Comparison of ENCODE assay signal across 17 cellular contexts in the genomic region with DNA sequence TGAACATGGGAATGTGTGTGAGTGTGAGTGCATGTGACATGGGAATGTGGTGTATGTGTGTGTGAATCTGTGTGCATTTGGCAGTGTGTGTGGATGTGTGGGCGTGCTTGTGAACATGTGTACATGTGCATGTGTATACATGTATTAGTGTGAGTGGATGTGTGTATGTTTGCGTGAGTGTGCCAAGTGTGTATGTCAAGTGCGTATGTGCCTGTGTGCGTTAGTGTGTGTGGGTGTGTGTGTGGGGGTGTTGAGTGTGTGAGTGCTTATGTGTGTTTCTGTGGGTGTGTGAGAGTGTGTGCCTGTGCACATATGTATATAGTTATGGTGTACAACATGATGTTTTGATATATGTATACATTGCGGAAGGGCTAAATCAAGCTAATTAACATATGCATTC.
DNase-seq lines count a peak whose midpoint lies in the region; ATAC-seq and TF ChIP-seq lines count a peak whose summit lies in the region.
"Had no signal": no experiment of that assay in that cellular context is flagged by ENCODE, and none has a peak within 500 bp of the region (broad histone marks: within the 10 kb centered on the region; RNA-seq: fewer than 3 reads in every experiment).

No MANE protein-coding gene starts in this region.

- WGBS in mesenchymal stem cell, result 96% methylated on average over 4 of the region's 5 CpGs
- WGBS in SK-N-SH (ENCODE audit: low lambda C conversion rate), result 65% methylated on average over 5 of the region's 5 CpGs

- H2AK5ac ChIP-seq in mesenchymal stem cell (ENCODE audit: low read length, severe bottlenecking), result no peak overlapping the region

- H2AFZ ChIP-seq in mesenchymal stem cell (ENCODE audit: low read depth, low read length), result no peak overlapping the region
- no peak overlapping the region for H2AFZ ChIP-seq in SK-N-SH (ENCODE audit: low read depth)
- H2AFZ ChIP-seq: GM23248 had no signal

- no peak for TF ChIP-seq EP300 in SK-N-SH (IDR thresholded peaks at IDR 0.05; ENCODE audit: borderline replicate concordance in 1 of 2, low read depth in 1 of 2, low read length in 1 of 2)

- no peak overlapping the region for H3K27ac Mint-ChIP-seq in activated T-cell treated with anti-CD3 and anti-CD28 coated beads, Interleukin-2, amount 50 U/mL, for 24 hours
- H3K27ac Mint-ChIP-seq: B cell; CD8-positive, alpha-beta T cell; HFFc6; IgD-negative memory B cell had no signal

- CTCF ChIA-PET in SK-N-SH (lab: Yijun Ruan, JAX), result no interaction called here

- no peak overlapping the region for H2BK15ac ChIP-seq in mesenchymal stem cell (ENCODE audit: low read depth, poor library complexity, severe bottlenecking)

- H3K36me3 Mint-ChIP-seq in activated T-cell treated with anti-CD3 and anti-CD28 coated beads, Interleukin-2, amount 50 U/mL, for 24 hours (ENCODE audit: low read depth), result no peaks in the 10 kb centered on the region
- H3K36me3 Mint-ChIP-seq: CD8-positive, alpha-beta T cell; IgD-negative memory B cell had no signal

- H3K4me3 Mint-ChIP-seq in activated T-cell treated with anti-CD3 and anti-CD28 coated beads, Interleukin-2, amount 50 U/mL, for 24 hours, result no peak overlapping the region
- H3K4me3 Mint-ChIP-seq: B cell; CD8-positive, alpha-beta T cell; HFFc6; IgD-negative memory B cell had no signal

- no peaks in the 10 kb centered on the region for H4K20me1 ChIP-seq in SK-N-SH (ENCODE audit: insufficient read depth)
- H4K20me1 ChIP-seq: BLaER1 treated with 17β-estradiol and CSF1 and Interleukin-3, amounts not matched to agents 10 nM and 100 nM had no signal

- no peaks in the 10 kb centered on the region for H3K4me1 Mint-ChIP-seq in activated T-cell treated with anti-CD3 and anti-CD28 coated beads, Interleukin-2, amount 50 U/mL, for 24 hours (ENCODE audit: low read depth)
- H3K4me1 Mint-ChIP-seq: B cell, IgD-negative memory B cell had no signal

- DNase-seq in activated T-cell treated with anti-CD3 and anti-CD28 coated beads, Interleukin-2, amount 50 U/mL, for 24 hours, result peak; percentile 12
- no peak for DNase-seq in activated T-cell treated with anti-CD3 and anti-CD28 coated beads, Interleukin-2, amount 50 U/mL, for 1 hour
- DNase-seq in mesenchymal stem cell, result no peak
- peak; percentile 26 for DNase-seq in posterior vena cava (ENCODE audit: low spot score)
- no peak for DNase-seq in SK-N-SH
- DNase-seq in mucosa of descending colon, result no peak
- DNase-seq: Calu3; CD8-positive, alpha-beta T cell; DMS79 treated with DMSO at 0.1 percent for 48 hours; GF-D8; GM23248; HCEC 1CT; HFFc6 had no signal

- no peaks in the 10 kb centered on the region for H3K9me2 ChIP-seq in SK-N-SH

- H4K91ac ChIP-seq in mesenchymal stem cell (ENCODE audit: low read length), result peak overlapping the region; percentile 5

- H2BK12ac ChIP-seq in mesenchymal stem cell (ENCODE audit: low read length in 2 of 2), result no peak overlapping the region

- no peaks in the 10 kb centered on the region for H3K79me1 ChIP-seq in mesenchymal stem cell (replicated peaks; ENCODE audit: low read length, poor library complexity, severe bottlenecking)

- no peak overlapping the region for H3K18ac ChIP-seq in mesenchymal stem cell (ENCODE audit: low read depth in 1 of 2, low read length in 2 of 2)

- no peak overlapping the region for H2BK5ac ChIP-seq in mesenchymal stem cell (ENCODE audit: low read depth, low read length, poor library complexity, severe bottlenecking)

- H3K23ac ChIP-seq in mesenchymal stem cell (ENCODE audit: low read length in 2 of 2), result no peak overlapping the region

- no peaks in the 10 kb centered on the region for H3K9me3 Mint-ChIP-seq in activated T-cell treated with anti-CD3 and anti-CD28 coated beads, Interleukin-2, amount 50 U/mL, for 24 hours
- H3K9me3 Mint-ChIP-seq: CD8-positive, alpha-beta T cell; IgD-negative memory B cell had no signal

- H3K27ac ChIP-seq in VCaP (peak overlapping the region; percentile 87), mesenchymal stem cell (ENCODE audit: low read length, poor library complexity, severe bottlenecking) (no peak overlapping the region), SK-N-SH (ENCODE audit: low read depth in 2 of 2, low read length in 1 of 2) (no peak overlapping the region)
- H3K27ac ChIP-seq: BLaER1 treated with 17β-estradiol and CSF1 and Interleukin-3, amounts not matched to agents 10 nM and 100 nM; GM23248 had no signal

- no peak for TF ChIP-seq CTCF in VCaP (conservative IDR thresholded peaks at IDR 0.05)
- no peak for TF ChIP-seq CTCF in SK-N-SH (IDR thresholded peaks at IDR 0.05)
- no peak for TF ChIP-seq CTCF in mucosa of descending colon (IDR thresholded peaks at IDR 0.05)

- H3K27me3 ChIP-seq in mesenchymal stem cell (ENCODE audit: control insufficient read depth in 1 of 2, insufficient read depth in 1 of 2, low read length in 2 of 2), result peaks cover 9 to 32% of the 10 kb centered on the region in 2 experiments
- no peaks in the 10 kb centered on the region for H3K27me3 ChIP-seq in SK-N-SH (ENCODE audit: insufficient read depth)
- H3K27me3 ChIP-seq: BLaER1 treated with 17β-estradiol and CSF1 and Interleukin-3, amounts not matched to agents 10 nM and 100 nM had no signal

- peak overlapping the region in 1 of 2 experiments; percentile 19 for H3K14ac ChIP-seq in mesenchymal stem cell (ENCODE audit: low read length in 2 of 2)

- H3K4me2 ChIP-seq in mesenchymal stem cell (ENCODE audit: low read length, poor library complexity, severe bottlenecking) (no peak overlapping the region), SK-N-SH (no peak overlapping the region)

- intact Hi-C loops in posterior vena cava (cut with DNase I) (loop anchor here in 1 of 2 donors (10.0 kb wide), 1 partner anchor 76 kb away; no protein-coding TSS in a partner anchor), mucosa of descending colon (cut with DNase I, micrococcal nuclease) (no loop called here)

- no peaks in the 10 kb centered on the region for H3K79me2 ChIP-seq in SK-N-SH (ENCODE audit: insufficient read depth)

- no peak for TF ChIP-seq RAD21 in SK-N-SH (IDR thresholded peaks at IDR 0.05; ENCODE audit: low read length)

- H2BK120ac ChIP-seq in mesenchymal stem cell (ENCODE audit: low read depth, low read length), result no peak overlapping the region

- no peaks in the 10 kb centered on the region for H3K9me3 ChIP-seq in mesenchymal stem cell (ENCODE audit: control insufficient read depth, low read length)
- no peaks in the 10 kb centered on the region for H3K9me3 ChIP-seq in SK-N-SH
- no peaks in the 10 kb centered on the region for H3K9me3 ChIP-seq in mucosa of descending colon
- H3K9me3 ChIP-seq: BLaER1 treated with 17β-estradiol and CSF1 and Interleukin-3, amounts not matched to agents 10 nM and 100 nM had no signal

- H3K4me3 ChIP-seq in mesenchymal stem cell (ENCODE audit: insufficient read depth in 1 of 2, low read depth in 1 of 2, low read length in 2 of 2) (no peak overlapping the region), SK-N-SH (ENCODE audit: low read depth in 2 of 2, low read length in 1 of 2) (no peak overlapping the region), mucosa of descending colon (no peak overlapping the region)
- H3K4me3 ChIP-seq: BLaER1 treated with 17β-estradiol and CSF1 and Interleukin-3, amounts not matched to agents 10 nM and 100 nM; GM23248 had no signal

- no peak overlapping the region for H4K8ac ChIP-seq in mesenchymal stem cell (ENCODE audit: low read length)

- peaks cover 4% of the 10 kb centered on the region for H3K4me1 ChIP-seq in mesenchymal stem cell (ENCODE audit: control insufficient read depth, insufficient read depth, low read depth, low read length)
- H3K4me1 ChIP-seq in SK-N-SH (ENCODE audit: control insufficient read depth in 1 of 2, insufficient read depth in 2 of 2, low read depth in 1 of 2, low read length in 1 of 2), result no peaks in the 10 kb centered on the region
- peaks cover 1% of the 10 kb centered on the region for H3K4me1 ChIP-seq in mucosa of descending colon (ENCODE audit: low read depth)

- POLR2A ChIA-PET in SK-N-SH (lab: Yijun Ruan, JAX), result no interaction called here

- H3K36me3 ChIP-seq in mesenchymal stem cell (ENCODE audit: control insufficient read depth in 1 of 2, insufficient read depth in 2 of 2, low read depth in 1 of 2, low read length in 2 of 2), result no peaks in the 10 kb centered on the region
- H3K36me3 ChIP-seq in SK-N-SH (replicated peaks in 1 of 2; ENCODE audit: control insufficient read depth in 1 of 2, insufficient read depth in 2 of 2, low read length in 1 of 2), result no peaks in the 10 kb centered on the region
- no peaks in the 10 kb centered on the region for H3K36me3 ChIP-seq in mucosa of descending colon (ENCODE audit: low read depth)
- H3K36me3 ChIP-seq: BLaER1 treated with 17β-estradiol and CSF1 and Interleukin-3, amounts not matched to agents 10 nM and 100 nM had no signal

- H3K4ac ChIP-seq in mesenchymal stem cell (ENCODE audit: low read depth in 1 of 2, low read length in 2 of 2), result no peak overlapping the region

- no peak overlapping the region for H3K9ac ChIP-seq in mesenchymal stem cell (ENCODE audit: low read length)
- no peak overlapping the region for H3K9ac ChIP-seq in SK-N-SH
- H3K9ac ChIP-seq: BLaER1 treated with 17β-estradiol and CSF1 and Interleukin-3, amounts not matched to agents 10 nM and 100 nM; GM23248 had no signal

- no peaks in the 10 kb centered on the region for H3F3A ChIP-seq in SK-N-SH (replicated peaks; ENCODE audit: insufficient read depth)

- no peaks in the 10 kb centered on the region for H3K27me3 Mint-ChIP-seq in activated T-cell treated with anti-CD3 and anti-CD28 coated beads, Interleukin-2, amount 50 U/mL, for 24 hours

- no peak for ATAC-seq in mucosa of descending colon
- ATAC-seq: CD8-positive, alpha-beta T cell had no signal

TF ChIP-seq in SK-N-SH, 30 proteins besides CTCF, POLR2A, EP300 and RAD21 (continues in another document):
- TF ChIP-seq GATA2 (CRISPR knock-in tag; IDR thresholded peaks at IDR 0.05) (no peak), TAF1 (IDR thresholded peaks at IDR 0.05; ENCODE audit: borderline replicate concordance, low read depth, low read length) (no peak), FOXJ3 (CRISPR knock-in tag; IDR thresholded peaks at IDR 0.05) (no peak), SMC3 (IDR thresholded peaks at IDR 0.05; ENCODE audit: low read depth, low read length) (no peak), MEF2A (IDR thresholded peaks at IDR 0.05; ENCODE audit: borderline replicate concordance, low read depth) (no peak)
- TF ChIP-seq, protein P1, sequence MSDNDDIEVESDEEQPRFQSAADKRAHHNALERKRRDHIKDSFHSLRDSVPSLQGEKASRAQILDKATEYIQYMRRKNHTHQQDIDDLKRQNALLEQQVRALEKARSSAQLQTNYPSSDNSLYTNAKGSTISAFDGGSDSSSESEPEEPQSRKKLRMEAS (IDR thresholded peaks at IDR 0.05; ENCODE audit: low read depth), result no peak
- TF ChIP-seq, protein P2, sequence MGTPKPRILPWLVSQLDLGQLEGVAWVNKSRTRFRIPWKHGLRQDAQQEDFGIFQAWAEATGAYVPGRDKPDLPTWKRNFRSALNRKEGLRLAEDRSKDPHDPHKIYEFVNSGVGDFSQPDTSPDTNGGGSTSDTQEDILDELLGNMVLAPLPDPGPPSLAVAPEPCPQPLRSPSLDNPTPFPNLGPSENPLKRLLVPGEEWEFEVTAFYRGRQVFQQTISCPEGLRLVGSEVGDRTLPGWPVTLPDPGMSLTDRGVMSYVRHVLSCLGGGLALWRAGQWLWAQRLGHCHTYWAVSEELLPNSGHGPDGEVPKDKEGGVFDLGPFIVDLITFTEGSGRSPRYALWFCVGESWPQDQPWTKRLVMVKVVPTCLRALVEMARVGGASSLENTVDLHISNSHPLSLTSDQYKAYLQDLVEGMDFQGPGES (IDR thresholded peaks at IDR 0.05; ENCODE audit: low read depth, low read length), result no peak

Comparison
In these comparisons a context has a peak if more than half of its experiments do, and no peak if none do; other contexts are left out.
1. DNase-seq: peak in activated T-cell treated with anti-CD3 and anti-CD28 coated beads, Interleukin-2, amount 50 U/mL, for 24 hours (single experiment) and posterior vena cava (single experiment); none in activated T-cell treated with anti-CD3 and anti-CD28 coated beads, Interleukin-2, amount 50 U/mL, for 1 hour (single experiment), mesenchymal stem cell (single experiment), SK-N-SH (single experiment) and mucosa of descending colon (0 of 3).